Comparison of ENCODE assay signal across 2 cellular contexts in the genomic region with DNA sequence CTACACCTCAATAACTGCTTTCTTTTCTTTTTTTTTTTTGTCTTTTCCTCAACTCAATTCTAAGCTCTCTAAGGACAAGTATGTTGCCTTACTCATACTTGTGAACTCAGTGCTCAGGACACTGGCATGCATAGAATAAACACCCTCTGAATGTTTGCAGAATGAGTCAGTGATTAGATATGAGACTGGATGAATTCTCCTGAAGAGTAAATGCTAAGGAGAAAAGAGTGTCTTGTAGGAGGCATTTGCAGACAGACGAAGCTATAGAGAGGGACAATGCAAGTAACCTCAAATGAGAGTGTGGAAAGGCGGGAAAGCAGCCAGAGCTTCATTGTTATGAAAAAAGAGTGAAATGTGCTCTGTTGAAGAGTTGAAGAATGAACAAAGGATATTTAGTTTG.
TF ChIP-seq lines count a peak whose summit lies in the region.

No MANE protein-coding gene starts in this region.

TF ChIP-seq in IMR-90, 13 proteins besides CTCF, POLR2A, EP300 and RAD21:
- TF ChIP-seq BHLHE40 (IDR thresholded peaks at IDR 0.05; ENCODE audit: low read depth, low read length) = peak; percentile 46; the same call in 1 of the 2 replicates
- peak; percentile 17; the same call in 1 of the 2 replicates for TF ChIP-seq MAFK (IDR thresholded peaks at IDR 0.05; ENCODE audit: low read depth, low read length)
- TF ChIP-seq RCOR1 (IDR thresholded peaks at IDR 0.05; ENCODE audit: insufficient replicate concordance, low read length) = peak; percentile 95
- TF ChIP-seq MAZ (IDR thresholded peaks at IDR 0.05; ENCODE audit: borderline replicate concordance, low read depth, low read length) = peak; percentile 48; the same call in 1 of the 2 replicates
- TF ChIP-seq CEBPB (IDR thresholded peaks at IDR 0.05; ENCODE audit: low read depth, low read length) = peak; percentile 19; the same call in 1 of the 2 replicates
- peak; percentile 97 for TF ChIP-seq FOS (IDR thresholded peaks at IDR 0.05; ENCODE audit: low read depth, low read length)
- no peak for TF ChIP-seq RFX5 (IDR thresholded peaks at IDR 0.05; ENCODE audit: low read depth, low read length)
- peak; percentile 79; the same call in 1 of the 2 replicates for TF ChIP-seq CHD1 (IDR thresholded peaks at IDR 0.05; ENCODE audit: low read depth, low read length)
- TF ChIP-seq, protein P1, sequence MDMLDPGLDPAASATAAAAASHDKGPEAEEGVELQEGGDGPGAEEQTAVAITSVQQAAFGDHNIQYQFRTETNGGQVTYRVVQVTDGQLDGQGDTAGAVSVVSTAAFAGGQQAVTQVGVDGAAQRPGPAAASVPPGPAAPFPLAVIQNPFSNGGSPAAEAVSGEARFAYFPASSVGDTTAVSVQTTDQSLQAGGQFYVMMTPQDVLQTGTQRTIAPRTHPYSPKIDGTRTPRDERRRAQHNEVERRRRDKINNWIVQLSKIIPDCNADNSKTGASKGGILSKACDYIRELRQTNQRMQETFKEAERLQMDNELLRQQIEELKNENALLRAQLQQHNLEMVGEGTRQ (IDR thresholded peaks at IDR 0.05; ENCODE audit: low read depth, low read length) = no peak

TF ChIP-seq in HepG2, 621 proteins besides CTCF, POLR2A, EP300 and RAD21:
- no peak for TF ChIP-seq FOXA1 (IDR thresholded peaks at IDR 0.05)
- TF ChIP-seq FOXA1 (CRISPR knock-in tag; IDR thresholded peaks at IDR 0.05) = 0 out of 2 replicates have a peak, but pooled peaks have one; percentile 22
- no peak for TF ChIP-seq TEAD2 (CRISPR knock-in tag; IDR thresholded peaks at IDR 0.05)
- TF ChIP-seq SP140L (CRISPR knock-in tag; IDR thresholded peaks at IDR 0.05; ENCODE audit: borderline replicate concordance) = no peak
- TF ChIP-seq ZNF3 (CRISPR knock-in tag; IDR thresholded peaks at IDR 0.05) = no peak
- TF ChIP-seq ZEB1 (IDR thresholded peaks at IDR 0.05; ENCODE audit: insufficient replicate concordance, low read depth) = no peak
- no peak for TF ChIP-seq ERF (CRISPR knock-in tag; IDR thresholded peaks at IDR 0.05)
- peak; percentile 73 for TF ChIP-seq FOSL1 (CRISPR knock-in tag; IDR thresholded peaks at IDR 0.05; ENCODE audit: borderline replicate concordance)
- TF ChIP-seq, protein P2, sequence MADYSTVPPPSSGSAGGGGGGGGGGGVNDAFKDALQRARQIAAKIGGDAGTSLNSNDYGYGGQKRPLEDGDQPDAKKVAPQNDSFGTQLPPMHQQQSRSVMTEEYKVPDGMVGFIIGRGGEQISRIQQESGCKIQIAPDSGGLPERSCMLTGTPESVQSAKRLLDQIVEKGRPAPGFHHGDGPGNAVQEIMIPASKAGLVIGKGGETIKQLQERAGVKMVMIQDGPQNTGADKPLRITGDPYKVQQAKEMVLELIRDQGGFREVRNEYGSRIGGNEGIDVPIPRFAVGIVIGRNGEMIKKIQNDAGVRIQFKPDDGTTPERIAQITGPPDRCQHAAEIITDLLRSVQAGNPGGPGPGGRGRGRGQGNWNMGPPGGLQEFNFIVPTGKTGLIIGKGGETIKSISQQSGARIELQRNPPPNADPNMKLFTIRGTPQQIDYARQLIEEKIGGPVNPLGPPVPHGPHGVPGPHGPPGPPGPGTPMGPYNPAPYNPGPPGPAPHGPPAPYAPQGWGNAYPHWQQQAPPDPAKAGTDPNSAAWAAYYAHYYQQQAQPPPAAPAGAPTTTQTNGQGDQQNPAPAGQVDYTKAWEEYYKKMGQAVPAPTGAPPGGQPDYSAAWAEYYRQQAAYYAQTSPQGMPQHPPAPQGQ (CRISPR knock-in tag; IDR thresholded peaks at IDR 0.05; ENCODE audit: borderline replicate concordance) = no peak
- TF ChIP-seq FOSL2 (CRISPR knock-in tag; IDR thresholded peaks at IDR 0.05) = peak; percentile 71
- no peak for TF ChIP-seq TAF15 (IDR thresholded peaks at IDR 0.05; ENCODE audit: low read depth, low read length, poor library complexity, severe bottlenecking)
- peak; percentile 65; the same call in 1 of the 2 replicates for TF ChIP-seq JUND (CRISPR knock-in tag; IDR thresholded peaks at IDR 0.05)
- TF ChIP-seq ZNF546 (CRISPR knock-in tag; conservative IDR thresholded peaks at IDR 0.05) = no peak
- TF ChIP-seq PAF1 (CRISPR knock-in tag; IDR thresholded peaks at IDR 0.05) = no peak
- peak; percentile 61 for TF ChIP-seq FOXA3 (CRISPR knock-in tag; IDR thresholded peaks at IDR 0.05)
- TF ChIP-seq TEAD3 (CRISPR knock-in tag; optimal IDR thresholded peaks at IDR 0.05; ENCODE audit: borderline replicate concordance) = peak; percentile 60
- TF ChIP-seq ZNF562 (CRISPR knock-in tag; IDR thresholded peaks at IDR 0.05; ENCODE audit: borderline replicate concordance) = no peak
- TF ChIP-seq, protein P3, sequence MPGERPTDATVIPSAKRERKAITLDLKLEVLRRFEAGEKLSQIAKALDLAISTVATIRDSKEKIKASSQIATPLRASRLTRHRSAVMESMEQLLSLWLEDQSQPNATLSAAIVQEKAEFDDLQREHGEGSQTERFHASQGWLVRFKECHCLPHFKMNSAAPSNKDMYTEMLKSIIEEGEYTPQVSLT (CRISPR knock-in tag; IDR thresholded peaks at IDR 0.05; ENCODE audit: borderline replicate concordance, low read depth) = no peak
- TF ChIP-seq, protein P4, sequence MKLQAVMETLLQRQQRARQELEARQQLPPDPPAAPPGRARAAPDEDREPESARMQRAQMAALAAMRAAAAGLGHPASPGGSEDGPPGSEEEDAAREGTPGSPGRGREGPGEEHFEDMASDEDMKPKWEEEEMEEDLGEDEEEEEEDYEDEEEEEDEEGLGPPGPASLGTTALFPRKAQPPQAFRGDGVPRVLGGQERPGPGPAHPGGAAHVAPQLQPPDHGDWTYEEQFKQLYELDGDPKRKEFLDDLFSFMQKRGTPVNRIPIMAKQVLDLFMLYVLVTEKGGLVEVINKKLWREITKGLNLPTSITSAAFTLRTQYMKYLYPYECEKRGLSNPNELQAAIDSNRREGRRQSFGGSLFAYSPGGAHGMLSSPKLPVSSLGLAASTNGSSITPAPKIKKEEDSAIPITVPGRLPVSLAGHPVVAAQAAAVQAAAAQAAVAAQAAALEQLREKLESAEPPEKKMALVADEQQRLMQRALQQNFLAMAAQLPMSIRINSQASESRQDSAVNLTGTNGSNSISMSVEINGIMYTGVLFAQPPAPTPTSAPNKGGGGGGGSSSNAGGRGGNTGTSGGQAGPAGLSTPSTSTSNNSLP (IDR thresholded peaks at IDR 0.05; ENCODE audit: low read depth, low read length) = peak; percentile 31; the same call in 1 of the 2 replicates
- TF ChIP-seq CHCHD3 (CRISPR knock-in tag; IDR thresholded peaks at IDR 0.05) = no peak
- TF ChIP-seq ZNF12 (CRISPR knock-in tag; IDR thresholded peaks at IDR 0.05) = no peak
- TF ChIP-seq BHLHE40 (IDR thresholded peaks at IDR 0.05; ENCODE audit: low read length) = no peak
- no peak for TF ChIP-seq KLF13 (CRISPR knock-in tag; IDR thresholded peaks at IDR 0.05)
- TF ChIP-seq MEIS2 (CRISPR knock-in tag; IDR thresholded peaks at IDR 0.05) = no peak
- no peak for TF ChIP-seq ZNF839 (CRISPR knock-in tag; IDR thresholded peaks at IDR 0.05; ENCODE audit: borderline replicate concordance)
- TF ChIP-seq MATR3 (CRISPR knock-in tag; IDR thresholded peaks at IDR 0.05) = no peak
- TF ChIP-seq JUNB (CRISPR knock-in tag; IDR thresholded peaks at IDR 0.05; ENCODE audit: borderline replicate concordance) = 0 out of 2 replicates have a peak, but pooled peaks have one; percentile 36
- no peak for TF ChIP-seq GATAD1 (CRISPR knock-in tag; IDR thresholded peaks at IDR 0.05)
- TF ChIP-seq AGO1 (IDR thresholded peaks at IDR 0.05; ENCODE audit: low read depth, low read length, poor library complexity, severe bottlenecking) = no peak
- no peak for TF ChIP-seq ZBTB1 (CRISPR knock-in tag; IDR thresholded peaks at IDR 0.05; ENCODE audit: borderline replicate concordance)
- no peak for TF ChIP-seq ZNF251 (CRISPR knock-in tag; IDR thresholded peaks at IDR 0.05)
